ENCODE assay signal across 1 cellular context in the genomic region with DNA sequence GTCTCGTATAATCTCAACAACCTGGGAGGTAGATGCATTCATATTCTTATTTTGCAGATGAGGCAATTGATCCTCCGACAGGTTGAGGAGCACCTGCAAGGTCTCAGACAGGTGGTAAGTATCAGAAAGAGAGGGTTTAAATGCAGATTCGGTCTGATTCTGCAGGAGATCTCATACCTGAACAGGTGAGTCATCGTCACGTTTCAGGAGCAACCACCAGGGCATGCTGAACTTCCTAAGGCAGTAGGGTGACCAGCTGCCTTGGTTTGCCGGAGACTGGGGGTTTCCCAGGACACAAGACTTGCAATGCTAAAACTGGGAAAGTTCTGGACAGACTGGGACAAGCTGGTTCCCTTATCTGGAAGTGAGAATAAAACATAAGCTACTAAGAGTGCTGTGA.
A peak's percentile ranks its signal among the peaks of the same experiment; 100 is the strongest.
TF ChIP-seq lines count a peak whose summit lies in the region.

No MANE protein-coding gene starts in this region.

TF ChIP-seq in GM23338, 12 proteins besides CTCF, POLR2A, EP300 and RAD21 (continued from another document):
- TF ChIP-seq, protein P1, sequence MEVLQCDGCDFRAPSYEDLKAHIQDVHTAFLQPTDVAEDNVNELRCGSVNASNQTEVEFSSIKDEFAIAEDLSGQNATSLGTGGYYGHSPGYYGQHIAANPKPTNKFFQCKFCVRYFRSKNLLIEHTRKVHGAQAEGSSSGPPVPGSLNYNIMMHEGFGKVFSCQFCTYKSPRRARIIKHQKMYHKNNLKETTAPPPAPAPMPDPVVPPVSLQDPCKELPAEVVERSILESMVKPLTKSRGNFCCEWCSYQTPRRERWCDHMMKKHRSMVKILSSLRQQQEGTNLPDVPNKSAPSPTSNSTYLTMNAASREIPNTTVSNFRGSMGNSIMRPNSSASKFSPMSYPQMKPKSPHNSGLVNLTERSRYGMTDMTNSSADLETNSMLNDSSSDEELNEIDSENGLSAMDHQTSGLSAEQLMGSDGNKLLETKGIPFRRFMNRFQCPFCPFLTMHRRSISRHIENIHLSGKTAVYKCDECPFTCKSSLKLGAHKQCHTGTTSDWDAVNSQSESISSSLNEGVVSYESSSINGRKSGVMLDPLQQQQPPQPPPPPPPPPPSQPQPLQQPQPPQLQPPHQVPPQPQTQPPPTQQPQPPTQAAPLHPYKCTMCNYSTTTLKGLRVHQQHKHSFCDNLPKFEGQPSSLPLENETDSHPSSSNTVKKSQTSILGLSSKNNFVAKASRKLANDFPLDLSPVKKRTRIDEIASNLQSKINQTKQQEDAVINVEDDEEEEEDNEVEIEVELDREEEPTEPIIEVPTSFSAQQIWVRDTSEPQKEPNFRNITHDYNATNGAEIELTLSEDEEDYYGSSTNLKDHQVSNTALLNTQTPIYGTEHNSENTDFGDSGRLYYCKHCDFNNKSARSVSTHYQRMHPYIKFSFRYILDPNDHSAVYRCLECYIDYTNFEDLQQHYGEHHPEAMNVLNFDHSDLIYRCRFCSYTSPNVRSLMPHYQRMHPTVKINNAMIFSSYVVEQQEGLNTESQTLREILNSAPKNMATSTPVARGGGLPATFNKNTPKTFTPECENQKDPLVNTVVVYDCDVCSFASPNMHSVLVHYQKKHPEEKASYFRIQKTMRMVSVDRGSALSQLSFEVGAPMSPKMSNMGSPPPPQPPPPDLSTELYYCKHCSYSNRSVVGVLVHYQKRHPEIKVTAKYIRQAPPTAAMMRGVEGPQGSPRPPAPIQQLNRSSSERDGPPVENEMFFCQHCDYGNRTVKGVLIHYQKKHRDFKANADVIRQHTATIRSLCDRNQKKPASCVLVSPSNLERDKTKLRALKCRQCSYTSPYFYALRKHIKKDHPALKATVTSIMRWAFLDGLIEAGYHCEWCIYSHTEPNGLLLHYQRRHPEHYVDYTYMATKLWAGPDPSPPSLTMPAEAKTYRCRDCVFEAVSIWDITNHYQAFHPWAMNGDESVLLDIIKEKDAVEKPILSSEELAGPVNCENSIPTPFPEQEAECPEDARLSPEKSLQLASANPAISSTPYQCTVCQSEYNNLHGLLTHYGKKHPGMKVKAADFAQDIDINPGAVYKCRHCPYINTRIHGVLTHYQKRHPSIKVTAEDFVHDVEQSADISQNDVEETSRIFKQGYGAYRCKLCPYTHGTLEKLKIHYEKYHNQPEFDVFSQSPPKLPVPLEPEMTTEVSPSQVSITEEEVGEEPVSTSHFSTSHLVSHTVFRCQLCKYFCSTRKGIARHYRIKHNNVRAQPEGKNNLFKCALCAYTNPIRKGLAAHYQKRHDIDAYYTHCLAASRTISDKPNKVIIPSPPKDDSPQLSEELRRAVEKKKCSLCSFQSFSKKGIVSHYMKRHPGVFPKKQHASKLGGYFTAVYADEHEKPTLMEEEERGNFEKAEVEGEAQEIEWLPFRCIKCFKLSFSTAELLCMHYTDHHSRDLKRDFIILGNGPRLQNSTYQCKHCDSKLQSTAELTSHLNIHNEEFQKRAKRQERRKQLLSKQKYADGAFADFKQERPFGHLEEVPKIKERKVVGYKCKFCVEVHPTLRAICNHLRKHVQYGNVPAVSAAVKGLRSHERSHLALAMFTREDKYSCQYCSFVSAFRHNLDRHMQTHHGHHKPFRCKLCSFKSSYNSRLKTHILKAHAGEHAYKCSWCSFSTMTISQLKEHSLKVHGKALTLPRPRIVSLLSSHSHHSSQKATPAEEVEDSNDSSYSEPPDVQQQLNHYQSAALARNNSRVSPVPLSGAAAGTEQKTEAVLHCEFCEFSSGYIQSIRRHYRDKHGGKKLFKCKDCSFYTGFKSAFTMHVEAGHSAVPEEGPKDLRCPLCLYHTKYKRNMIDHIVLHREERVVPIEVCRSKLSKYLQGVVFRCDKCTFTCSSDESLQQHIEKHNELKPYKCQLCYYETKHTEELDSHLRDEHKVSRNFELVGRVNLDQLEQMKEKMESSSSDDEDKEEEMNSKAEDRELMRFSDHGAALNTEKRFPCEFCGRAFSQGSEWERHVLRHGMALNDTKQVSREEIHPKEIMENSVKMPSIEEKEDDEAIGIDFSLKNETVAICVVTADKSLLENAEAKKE (CRISPR knock-in tag; IDR thresholded peaks at IDR 0.05), result peak; percentile 89
- TF ChIP-seq EZH2phosphoT487 (IDR thresholded peaks at IDR 0.05; ENCODE audit: unreplicated experiment), result no peak
